In genomic region chr12:28177862-28178261, GRCh38 we compare ENCODE assay signal across 26 cellular contexts.
"Had no signal": no experiment of that assay in that cellular context is flagged by ENCODE, and none has a peak within 500 bp of the region (broad histone marks: within the 10 kb centered on the region; RNA-seq: fewer than 3 reads in every experiment).

No MANE protein-coding gene starts in this region.

- ATAC-seq: left colon; mucosa of descending colon; naive thymus-derived CD4-positive, alpha-beta T cell; natural killer cell treated with Interleukin-12 subunit alpha and Interleukin-12 subunit beta and Interleukin-15 and Interleukin-18, amount 100 ng/mL, for 72 hours; right lobe of liver; stimulated activated memory B cell treated with anti-CD40 and anti-IgM and Interleukin-4, amounts not matched to agents 10 μg/mL and 1 μg/mL and 100 μg/mL, for 72 hours; stimulated activated naive CD8-positive, alpha-beta T cell treated with anti-CD3 and anti-CD28 coated beads, Interleukin-15, amount 100 ng/mL, for 72 hours had no signal

- H3K4me3 Mint-ChIP-seq: immature natural killer cell; naive thymus-derived CD4-positive, alpha-beta T cell; natural killer cell treated with Interleukin-12 subunit alpha and Interleukin-12 subunit beta and Interleukin-15 and Interleukin-18, amount 100 ng/mL, for 72 hours; stimulated activated memory B cell treated with anti-CD40 and anti-IgM and Interleukin-4, amounts not matched to agents 10 μg/mL and 1 μg/mL and 100 μg/mL, for 72 hours; stimulated activated naive CD8-positive, alpha-beta T cell treated with anti-CD3 and anti-CD28 coated beads, Interleukin-15, amount 100 ng/mL, for 72 hours; type B pancreatic cell had no signal

- H3K36me3 Mint-ChIP-seq: stimulated activated memory B cell treated with anti-CD40 and anti-IgM and Interleukin-4, amounts not matched to agents 10 μg/mL and 1 μg/mL and 100 μg/mL, for 72 hours had no signal

- H3K27ac ChIP-seq: left ventricle myocardium inferior, ovary, right atrium auricular region, right lobe of liver, tibial nerve, uterus had no signal

- H3K27ac Mint-ChIP-seq: immature natural killer cell; naive thymus-derived CD4-positive, alpha-beta T cell; natural killer cell treated with Interleukin-12 subunit alpha and Interleukin-12 subunit beta and Interleukin-15 and Interleukin-18, amount 100 ng/mL, for 72 hours; progenitor cell of endocrine pancreas; stimulated activated memory B cell treated with anti-CD40 and anti-IgM and Interleukin-4, amounts not matched to agents 10 μg/mL and 1 μg/mL and 100 μg/mL, for 72 hours; stimulated activated naive CD8-positive, alpha-beta T cell treated with anti-CD3 and anti-CD28 coated beads, Interleukin-15, amount 100 ng/mL, for 72 hours; type B pancreatic cell had no signal

- H3K9me3 Mint-ChIP-seq: immature natural killer cell, type B pancreatic cell had no signal

- H3K27me3 Mint-ChIP-seq: progenitor cell of endocrine pancreas; stimulated activated memory B cell treated with anti-CD40 and anti-IgM and Interleukin-4, amounts not matched to agents 10 μg/mL and 1 μg/mL and 100 μg/mL, for 72 hours; stimulated activated naive CD8-positive, alpha-beta T cell treated with anti-CD3 and anti-CD28 coated beads, Interleukin-15, amount 100 ng/mL, for 72 hours; type B pancreatic cell had no signal

- DNase-seq: hypothalamus; immature natural killer cell; kidney; left colon; left ventricle myocardium inferior; midbrain; mucosa of descending colon; naive thymus-derived CD4-positive, alpha-beta T cell; ovary; right lobe of liver; stimulated activated CD4-positive, alpha-beta T cell treated with anti-CD3 and anti-CD28 coated beads, Interleukin-1b, Interleukin-23, amount 100 ng/mL, for 48 hours; stimulated activated CD4-positive, alpha-beta T cell treated with anti-CD3 and anti-CD28 coated beads, Interleukin-2, amount 100 ng/mL, for 48 hours; stimulated activated CD4-positive, alpha-beta T cell treated with anti-CD3 and anti-CD28 coated beads, Interleukin-4, amount 100 ng/mL, for 4 hours; stimulated activated CD8-positive, alpha-beta memory T cell treated with anti-CD3 and anti-CD28 coated beads, Interleukin-4, amount 100 ng/mL, for 48 hours; stimulated activated naive CD4-positive, alpha-beta T cell treated with Interleukin-2 at 50 U/mL for 16 hours; stimulated activated naive CD8-positive, alpha-beta T cell treated with anti-CD3 and anti-CD28 coated beads, Interleukin-15, amount 100 ng/mL, for 72 hours; substantia nigra; uterus had no signal

- H3K4me3 ChIP-seq: left ventricle myocardium inferior, lung, mucosa of descending colon, ovary, right atrium auricular region, right lobe of liver, smooth muscle cell, tibial nerve, uterus had no signal

- H3K4me1 Mint-ChIP-seq: immature natural killer cell; stimulated activated memory B cell treated with anti-CD40 and anti-IgM and Interleukin-4, amounts not matched to agents 10 μg/mL and 1 μg/mL and 100 μg/mL, for 72 hours; stimulated activated naive CD8-positive, alpha-beta T cell treated with anti-CD3 and anti-CD28 coated beads, Interleukin-15, amount 100 ng/mL, for 72 hours had no signal

- H3K36me3 ChIP-seq: left ventricle myocardium inferior, ovary, right atrium auricular region, right lobe of liver, tibial nerve, uterus had no signal

- H3K27me3 ChIP-seq: ovary, right atrium auricular region, right lobe of liver, tibial nerve, uterus had no signal

- H3K4me1 ChIP-seq: left ventricle myocardium inferior, right atrium auricular region, right lobe of liver, tibial nerve, uterus had no signal

- H3K4me2 ChIP-seq: smooth muscle cell had no signal

- H3K9me3 ChIP-seq: left ventricle myocardium inferior, mucosa of descending colon, ovary, right atrium auricular region, right lobe of liver, tibial nerve, uterus had no signal
